In the genomic region with DNA sequence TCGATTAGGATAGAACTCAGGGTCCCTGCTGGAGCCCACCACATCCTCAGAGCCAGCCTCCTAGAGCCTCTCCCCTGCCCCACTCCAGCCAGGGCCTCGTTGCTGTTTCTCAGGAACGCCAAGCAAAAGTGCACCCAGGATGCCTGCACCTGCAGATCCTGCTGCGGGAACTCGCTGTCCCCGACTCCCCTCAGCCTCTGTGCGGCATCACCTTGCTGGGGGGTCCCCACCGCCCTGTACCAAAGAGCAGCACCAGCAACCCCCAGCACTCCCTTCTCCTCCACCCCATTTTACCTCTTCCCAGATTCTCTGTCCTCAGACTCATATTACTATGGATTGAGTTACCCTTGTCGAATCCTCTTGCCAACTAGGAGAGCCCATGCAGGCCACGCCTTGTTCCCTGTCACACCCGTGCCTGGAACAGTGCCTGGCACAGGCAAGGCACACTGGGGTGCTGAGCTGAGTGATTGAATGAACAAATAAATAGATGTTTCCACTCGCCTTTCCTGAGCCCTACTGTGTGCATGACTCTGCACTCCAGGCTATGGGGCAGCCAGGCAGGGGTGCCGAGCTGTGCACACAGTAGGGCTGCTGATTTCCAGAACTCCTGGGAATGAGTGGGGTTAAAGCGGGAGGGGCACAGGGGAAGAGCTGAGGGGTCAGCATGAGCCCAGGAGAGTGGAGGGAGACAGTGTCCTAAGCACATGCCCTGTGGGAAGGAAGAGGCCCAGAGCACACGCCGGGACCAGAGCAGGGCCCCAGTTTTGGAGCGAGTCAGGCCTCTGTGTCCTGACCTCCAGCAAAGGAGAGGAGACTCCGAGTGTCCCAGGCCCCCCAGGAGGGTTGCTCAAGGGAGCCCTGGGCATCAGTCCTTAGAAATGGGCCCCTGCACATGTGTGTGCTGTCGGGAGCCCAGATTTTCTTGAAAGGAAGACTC, we compare ENCODE assay signal across 30 cellular contexts. TPM values are rescaled to one million over a fixed set of nuclear protein-coding genes. Genes with fewer than 3 reads are reported as not detected.
A peak's percentile ranks its signal among the peaks of the same experiment; 100 is the strongest.
DNase-seq lines count a peak whose midpoint lies in the region; ATAC-seq and TF ChIP-seq lines count a peak whose summit lies in the region.
"Had no signal": no experiment of that assay in that cellular context is flagged by ENCODE, and none has a peak within 500 bp of the region (broad histone marks: within the 10 kb centered on the region; RNA-seq: fewer than 3 reads in every experiment).

No MANE protein-coding gene starts in this region.

- no peaks in the 10 kb centered on the region for H3K9me3 Mint-ChIP-seq in natural killer cell treated with Interleukin-12 subunit alpha and Interleukin-12 subunit beta and Interleukin-15 and Interleukin-18, amount 100 ng/mL, for 72 hours
- H3K9me3 Mint-ChIP-seq in natural killer cell (no peaks in the 10 kb centered on the region), endodermal cell (no peaks in the 10 kb centered on the region)
- H3K9me3 Mint-ChIP-seq: activated naive CD4-positive, alpha-beta T cell treated with anti-CD3 and anti-CD28 coated beads, Interleukin-2, amount 10 ng/mL, durations not matched to agents 7 days and 5 days; activated T-cell treated with anti-CD3 and anti-CD28 coated beads, Interleukin-2, amount 50 U/mL, for 72 hours; HFFc6; memory B cell had no signal

- H3K27me3 ChIP-seq in endodermal cell (ENCODE audit: control insufficient read depth, insufficient read depth, low read length, poor library complexity, severe bottlenecking) = no peaks in the 10 kb centered on the region
- H3K27me3 ChIP-seq in osteoblast (ENCODE audit: insufficient read depth, low read length) = no peaks in the 10 kb centered on the region
- H3K27me3 ChIP-seq: breast epithelium, colonic mucosa, heart left ventricle, tibial nerve had no signal

- H3K79me2 ChIP-seq in osteoblast (ENCODE audit: insufficient read depth, low read length) = peaks cover 4% of the 10 kb centered on the region

- H3K4me1 ChIP-seq in endodermal cell (ENCODE audit: control insufficient read depth, insufficient read depth, low read length) (no peaks in the 10 kb centered on the region), osteoblast (ENCODE audit: insufficient read depth, low read length) (peaks cover 12% of the 10 kb centered on the region)
- H3K4me1 ChIP-seq: colonic mucosa, esophagus muscularis mucosa, foreskin keratinocyte, tibial nerve had no signal

- no peaks in the 10 kb centered on the region for H3K36me3 Mint-ChIP-seq in natural killer cell treated with Interleukin-12 subunit alpha and Interleukin-12 subunit beta and Interleukin-15 and Interleukin-18, amount 100 ng/mL, for 72 hours
- H3K36me3 Mint-ChIP-seq in natural killer cell (no peaks in the 10 kb centered on the region), endodermal cell (ENCODE audit: low read depth) (no peaks in the 10 kb centered on the region)
- H3K36me3 Mint-ChIP-seq: activated naive CD4-positive, alpha-beta T cell treated with anti-CD3 and anti-CD28 coated beads, Interleukin-2, amount 10 ng/mL, durations not matched to agents 7 days and 5 days; memory B cell had no signal

- peak; percentile 32 for DNase-seq in natural killer cell treated with Interleukin-12 subunit alpha and Interleukin-12 subunit beta and Interleukin-15 and Interleukin-18, amount 100 ng/mL, for 72 hours (ENCODE audit: low spot score)
- DNase-seq in natural killer cell (no peak), endodermal cell (peak; percentile 47), osteoblast (ENCODE audit: insufficient read length, low spot score, missing footprints) (peak; percentile 60), caudate nucleus (lab: John Stamatoyannopoulos, UW) (no peak), NCI-H1694 treated with DMSO at 0.1 percent for 48 hours (lab: John Stamatoyannopoulos, UW) (no peak)
- DNase-seq: activated CD4-positive, alpha-beta T cell treated with anti-CD3 and anti-CD28 coated beads for 48 hours; activated naive CD4-positive, alpha-beta T cell treated with anti-CD3 and anti-CD28 coated beads, Interleukin-2, amount 10 ng/mL, durations not matched to agents 7 days and 5 days; activated T-cell treated with anti-CD3 and anti-CD28 coated beads, Interleukin-2, amount 50 U/mL, for 72 hours; amniotic stem cell; colonic mucosa; effector memory CD4-positive, alpha-beta T cell; foreskin keratinocyte; HFFc6; Kasumi-1; MV-4-11; NCI-H146; NCI-H446 treated with DMSO at 0.1 percent for 48 hours had no signal

- intact Hi-C loops in natural killer cell (cut with micrococcal nuclease) = no loop called here

- no peaks in the 10 kb centered on the region for H3K36me3 ChIP-seq in endodermal cell (ENCODE audit: control insufficient read depth, insufficient read depth, low read length)
- H3K36me3 ChIP-seq in osteoblast (ENCODE audit: insufficient read depth, low read length) = no peaks in the 10 kb centered on the region
- H3K36me3 ChIP-seq: breast epithelium, colonic mucosa, esophagus muscularis mucosa, heart left ventricle, tibial nerve had no signal

- H3K9ac ChIP-seq in endodermal cell (ENCODE audit: extremely low read depth, low read length, poor library complexity, severe bottlenecking) = no peak overlapping the region

- no peaks in the 10 kb centered on the region for H3K4me1 Mint-ChIP-seq in natural killer cell treated with Interleukin-12 subunit alpha and Interleukin-12 subunit beta and Interleukin-15 and Interleukin-18, amount 100 ng/mL, for 72 hours (ENCODE audit: low read depth in 2 of 2)
- H3K4me1 Mint-ChIP-seq in natural killer cell (peaks cover 0 to 10% of the 10 kb centered on the region in 2 donors), endodermal cell (peaks cover 20% of the 10 kb centered on the region)
- H3K4me1 Mint-ChIP-seq: activated naive CD4-positive, alpha-beta T cell treated with anti-CD3 and anti-CD28 coated beads, Interleukin-2, amount 10 ng/mL, durations not matched to agents 7 days and 5 days had no signal

- no peaks in the 10 kb centered on the region for H4K20me1 ChIP-seq in osteoblast (ENCODE audit: insufficient read depth, low read length)

- H3K4me3 ChIP-seq in endodermal cell (ENCODE audit: low read length) (no peak overlapping the region), osteoblast (ENCODE audit: insufficient read depth, low read length) (no peak overlapping the region)
- H3K4me3 ChIP-seq: breast epithelium, colonic mucosa, esophagus muscularis mucosa, heart left ventricle, tibial nerve had no signal

- H3K27ac Mint-ChIP-seq in natural killer cell treated with Interleukin-12 subunit alpha and Interleukin-12 subunit beta and Interleukin-15 and Interleukin-18, amount 100 ng/mL, for 72 hours = no peak overlapping the region
- no peak overlapping the region for H3K27ac Mint-ChIP-seq in natural killer cell
- H3K27ac Mint-ChIP-seq in endodermal cell = no peak overlapping the region
- H3K27ac Mint-ChIP-seq: activated naive CD4-positive, alpha-beta T cell treated with anti-CD3 and anti-CD28 coated beads, Interleukin-2, amount 10 ng/mL, durations not matched to agents 7 days and 5 days; activated T-cell treated with anti-CD3 and anti-CD28 coated beads, Interleukin-2, amount 50 U/mL, for 72 hours; memory B cell had no signal

- H3K4me2 ChIP-seq in osteoblast (ENCODE audit: insufficient read depth, low read length) = no peak overlapping the region

- H3K4me3 Mint-ChIP-seq in natural killer cell treated with Interleukin-12 subunit alpha and Interleukin-12 subunit beta and Interleukin-15 and Interleukin-18, amount 100 ng/mL, for 72 hours = no peak overlapping the region
- H3K4me3 Mint-ChIP-seq in natural killer cell (no peak overlapping the region), endodermal cell (no peak overlapping the region)
- H3K4me3 Mint-ChIP-seq: activated naive CD4-positive, alpha-beta T cell treated with anti-CD3 and anti-CD28 coated beads, Interleukin-2, amount 10 ng/mL, durations not matched to agents 7 days and 5 days; activated T-cell treated with anti-CD3 and anti-CD28 coated beads, Interleukin-2, amount 50 U/mL, for 72 hours; memory B cell had no signal

- no peak overlapping the region for H2AFZ ChIP-seq in osteoblast (ENCODE audit: low read length)

- WGBS in endodermal cell (ENCODE audit: insufficient coverage in 1 of 2, insufficient read length in 1 of 2), 2 experiments = 90 to 96% methylated on average over 9 to 19 of the region's 19 CpGs

- ATAC-seq in natural killer cell treated with Interleukin-12 subunit alpha and Interleukin-12 subunit beta and Interleukin-15 and Interleukin-18, amount 100 ng/mL, for 72 hours = no peak
- ATAC-seq in natural killer cell = no peak
- no peak for ATAC-seq in GM19463 (IDR thresholded peaks at IDR 0.05; ENCODE audit: unreplicated experiment)
- ATAC-seq: activated T-cell treated with anti-CD3 and anti-CD28 coated beads, Interleukin-2, amount 50 U/mL, for 72 hours; heart left ventricle; SK-N-SH treated with all-trans-retinoic acid at 6 μM for 48 hours had no signal

- H3K27ac ChIP-seq in endodermal cell (ENCODE audit: low read depth, low read length) (no peak overlapping the region), osteoblast (ENCODE audit: low read depth, low read length) (no peak overlapping the region), caudate nucleus (ENCODE audit: low read depth, low read length) (no peak overlapping the region)
- H3K27ac ChIP-seq: colonic mucosa, esophagus muscularis mucosa, foreskin keratinocyte, heart left ventricle, HL-60, tibial nerve had no signal

- peaks cover 15 to 18% of the 10 kb centered on the region in 2 donors for H3K27me3 Mint-ChIP-seq in natural killer cell treated with Interleukin-12 subunit alpha and Interleukin-12 subunit beta and Interleukin-15 and Interleukin-18, amount 100 ng/mL, for 72 hours
- H3K27me3 Mint-ChIP-seq in natural killer cell (ENCODE audit: low read depth in 2 of 2) (peaks cover 14% of the 10 kb centered on the region in 2 donors), endodermal cell (ENCODE audit: insufficient read depth) (peaks cover 1% of the 10 kb centered on the region)

- H3K9me3 ChIP-seq in endodermal cell (ENCODE audit: control insufficient read depth, low read length) = no peaks in the 10 kb centered on the region
- no peaks in the 10 kb centered on the region for H3K9me3 ChIP-seq in osteoblast (ENCODE audit: low read depth, low read length)
- H3K9me3 ChIP-seq: breast epithelium, colonic mucosa, esophagus muscularis mucosa, heart left ventricle, tibial nerve had no signal

- TF ChIP-seq CTCF in natural killer cell (IDR thresholded peaks at IDR 0.05) (no peak), endodermal cell (conservative IDR thresholded peaks at IDR 0.05) (no peak), osteoblast (IDR thresholded peaks at IDR 0.05; ENCODE audit: extremely low read depth, low read depth, low read length) (no peak)

RNA-seq across cellular contexts. Expression of a gene that starts 44.3 kb away (rescaled TPM):
- not detected for total RNA-seq in natural killer cell treated with Interleukin-12 subunit alpha and Interleukin-12 subunit beta and Interleukin-15 and Interleukin-18, amount 100 ng/mL, for 72 hours
- not detected for total RNA-seq in natural killer cell
- not detected for total RNA-seq in endodermal cell
- not detected for polyA plus RNA-seq in endodermal cell (2013, experiment 1 of 2)
- polyA plus RNA-seq in endodermal cell (2013, experiment 2 of 2) = not detected
- not detected in 2 replicates for total RNA-seq in osteoblast
- total RNA-seq: activated CD8-positive, alpha-beta memory T cell treated with anti-CD3 and anti-CD28 coated beads for 36 hours; activated T-cell treated with anti-CD3 and anti-CD28 coated beads, Interleukin-2, amount 50 U/mL, for 72 hours; breast epithelium; colonic mucosa; esophagus muscularis mucosa; foreskin keratinocyte; HFFc6; pulmonary artery endothelial cell; T-helper 2 cell treated with Interferon-gamma antibody and Interleukin-4, amounts not matched to agents 100 ng/mL and 5 ng/mL, for 36 hours; tibial nerve had no signal
- polyA plus RNA-seq: BJ, foreskin keratinocyte had no signal

Comparison
In these comparisons a context has a peak if more than half of its experiments do, and no peak if none do; other contexts are left out.
1. DNase-seq: peak in natural killer cell treated with Interleukin-12 subunit alpha and Interleukin-12 subunit beta and Interleukin-15 and Interleukin-18, amount 100 ng/mL, for 72 hours (single experiment), endodermal cell (single experiment) and osteoblast (single experiment); none in natural killer cell (single experiment), caudate nucleus (0 of 61) and NCI-H1694 treated with DMSO at 0.1 percent for 48 hours (single experiment).